ENCODE assay signal across 8 cellular contexts in genomic region chr6:134640975-134641429, GRCh38.
A peak's percentile ranks its signal among the peaks of the same experiment; 100 is the strongest.
DNase-seq lines count a peak whose midpoint lies in the region; ATAC-seq lines count a peak whose summit lies in the region.

No MANE protein-coding gene starts in this region.

- peak; percentile 88 to 95 for ATAC-seq in left cardiac atrium

- intact Hi-C loops in left cardiac atrium (cut with DNase I), result loop anchor here (1.0 to 5.0 kb wide), 2 partner anchors 464 to 467 kb away; no protein-coding TSS in a partner anchor

- DNase-seq in GM03348 (ENCODE audit: low spot score) (peak; percentile 82), HCEC 1CT (peak; percentile 81), MV-4-11 (lab: John Stamatoyannopoulos, UW) (peak; percentile 98), SW480 (ENCODE audit: low spot score) (peak; percentile 39), amniotic epithelial cell (ENCODE audit: low read depth) (peak; percentile 99), left cardiac atrium (peak; percentile 74), retina (peak; percentile 70), NCI-H2029 (lab: John Stamatoyannopoulos, UW) (no peak)
